Comparison of ENCODE assay signal across 1 cellular context in genomic region chr2:3108710-3109702, GRCh38.
TF ChIP-seq lines count a peak whose summit lies in the region.

No MANE protein-coding gene starts in this region.

TF ChIP-seq in A549, 52 proteins besides CTCF, POLR2A, EP300 and RAD21 (continued from another document):
- TF ChIP-seq NR3C1 (IDR thresholded peaks at IDR 0.05) = no peak
- TF ChIP-seq ESRRA (IDR thresholded peaks at IDR 0.05; ENCODE audit: borderline replicate concordance, low read length) = no peak
